In the genomic region with DNA sequence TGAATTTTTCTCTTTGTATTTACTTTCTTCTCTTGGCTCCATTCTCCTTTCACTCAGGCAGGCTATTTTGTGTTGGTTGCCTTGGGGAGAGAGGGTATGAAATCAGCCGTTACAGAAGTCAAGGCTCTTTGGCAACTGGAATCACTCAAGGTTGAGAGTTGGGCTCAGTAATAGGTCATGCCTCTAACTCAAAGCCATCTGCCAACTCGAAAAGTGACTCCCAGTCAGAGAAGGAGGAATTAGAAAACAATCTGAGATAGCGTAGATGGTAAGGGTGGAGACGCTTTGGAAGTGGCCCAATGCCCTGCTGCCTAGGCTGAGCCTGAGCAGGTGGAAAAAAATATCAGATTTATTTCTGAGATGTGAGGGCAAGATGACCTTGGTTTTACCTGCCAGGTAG, we compare ENCODE assay signal across 25 cellular contexts.
"Had no signal": no experiment of that assay in that cellular context is flagged by ENCODE, and none has a peak within 500 bp of the region (broad histone marks: within the 10 kb centered on the region; RNA-seq: fewer than 3 reads in every experiment).

No MANE protein-coding gene starts in this region.

- ATAC-seq: stimulated activated effector memory CD8-positive, alpha-beta T cell treated with anti-CD3 and anti-CD28 coated beads, Interleukin-12 subunit alpha, Interleukin-12 subunit beta, amount 100 ng/mL, for 72 hours; stimulated activated memory B cell treated with anti-CD40 and anti-IgM and Interleukin-4, amounts not matched to agents 10 μg/mL and 1 μg/mL and 100 μg/mL, for 72 hours; stimulated activated naive B cell treated with anti-CD40 and anti-IgM and Interleukin-4, amounts not matched to agents 10 μg/mL and 1 μg/mL and 100 μg/mL, for 72 hours; stimulated activated naive CD8-positive, alpha-beta T cell treated with anti-CD3 and anti-CD28 coated beads, Interleukin-15, amount 100 ng/mL, for 72 hours; stimulated activated naive CD8-positive, alpha-beta T cell treated with anti-CD3 and anti-CD28 coated beads, Interleukin-15, Interleukin-2, amounts not matched to agents 100 U/mL and 50 U/mL, for 24 hours; upper lobe of right lung had no signal

- H3K27me3 ChIP-seq: stomach, testis, thyroid gland, tibial nerve, transverse colon, upper lobe of left lung, upper lobe of right lung, uterus, vagina had no signal

- H3K27ac ChIP-seq: stomach, suprapubic skin, testis, thoracic aorta, thyroid gland, tibial artery, tibial nerve, transverse colon, upper lobe of left lung, upper lobe of right lung, uterus, vagina had no signal

- H3K4me1 ChIP-seq: stomach, suprapubic skin, testis, thyroid gland, tibial artery, tibial nerve, transverse colon, upper lobe of left lung, upper lobe of right lung, uterus, vagina had no signal

- H3K4me3 ChIP-seq: stomach, suprapubic skin, testis, thoracic aorta, thyroid gland, tibial artery, tibial nerve, transverse colon, upper lobe of left lung, upper lobe of right lung, uterus, vagina had no signal

- DNase-seq: stimulated activated CD4-positive, alpha-beta T cell treated with anti-CD3 and anti-CD28 coated beads, Interleukin-2, amount 100 ng/mL, for 48 hours; stimulated activated CD4-positive, alpha-beta T cell treated with anti-CD3 and anti-CD28 coated beads, Interleukin-4, amount 100 ng/mL, for 1 hour; stimulated activated CD4-positive, alpha-beta T cell treated with anti-CD3 and anti-CD28 coated beads, Interleukin-4, amount 100 ng/mL, for 24 hours; stimulated activated CD4-positive, alpha-beta T cell treated with anti-CD3 and anti-CD28 coated beads, Interleukin-4, amount 100 ng/mL, for 4 hours; stimulated activated CD8-positive, alpha-beta memory T cell treated with anti-CD3 and anti-CD28 coated beads, Interleukin-4, amount 100 ng/mL, for 48 hours; stimulated activated naive B cell treated with anti-CD40 and anti-IgM and Interleukin-4, amounts not matched to agents 10 μg/mL and 1 μg/mL and 100 μg/mL, for 72 hours; stimulated activated naive CD4-positive, alpha-beta T cell; stimulated activated naive CD4-positive, alpha-beta T cell treated with Interleukin-2 at 50 U/mL for 16 hours; stimulated activated naive CD8-positive, alpha-beta T cell treated with anti-CD3 and anti-CD28 coated beads, Interleukin-15, amount 100 ng/mL, for 72 hours; stimulated activated naive CD8-positive, alpha-beta T cell treated with anti-CD3 and anti-CD28 coated beads, Interleukin-15, Interleukin-2, amounts not matched to agents 100 U/mL and 50 U/mL, for 24 hours; stomach; substantia nigra; testis; thyroid gland; tibial artery; transverse colon; upper lobe of left lung; upper lobe of right lung; uterus had no signal

- H3K36me3 ChIP-seq: stomach, suprapubic skin, thoracic aorta, thyroid gland, tibial artery, tibial nerve, transverse colon, upper lobe of left lung, upper lobe of right lung, uterus, vagina had no signal

- H3K9me3 ChIP-seq: stomach, suprapubic skin, testis, thoracic aorta, thyroid gland, tibial artery, tibial nerve, transverse colon, upper lobe of left lung, upper lobe of right lung, uterus, vagina had no signal
